Comparison of ENCODE assay signal across 8 cellular contexts in genomic region chr15:50315814-50316630, GRCh38. TPM values are rescaled to one million over a fixed set of nuclear protein-coding genes. Genes with fewer than 3 reads are reported as not detected.
DNase-seq lines count a peak whose midpoint lies in the region; ATAC-seq and TF ChIP-seq lines count a peak whose summit lies in the region.

No MANE protein-coding gene starts in this region.

- POLR2A ChIA-PET in WTC11 (lab: Charles Lee) = no interaction called here

- CTCF ChIA-PET in WTC11 (lab: Charles Lee) = interaction anchor here (0.5 to 2.4 kb wide), 44 partner anchors 9 to 1146 kb away, joined by 3 to 43 read pairs (median 4); partner anchors contain the start of genes GABPB1, GALK2 and SLC27A2

- H3K4me3 ChIP-seq in hepatocyte (no peak overlapping the region), thoracic aorta (no peak overlapping the region)

- H3K27me3 ChIP-seq in hepatocyte (no peaks in the 10 kb centered on the region), thoracic aorta (replicated peaks; ENCODE audit: insufficient read depth) (no peaks in the 10 kb centered on the region)

- no peaks in the 10 kb centered on the region for H4K20me1 ChIP-seq in hepatocyte (ENCODE audit: insufficient read depth, poor library complexity, severe bottlenecking)

- DNase-seq in natural killer cell = no peak
- DNase-seq in natural killer cell treated with Interleukin-12 subunit alpha and Interleukin-12 subunit beta and Interleukin-15 and Interleukin-18, amount 100 ng/mL, for 72 hours (ENCODE audit: low spot score) = no peak
- DNase-seq in NCI-H1092 (lab: John Stamatoyannopoulos, UW) = peak; percentile 0
- DNase-seq in WTC11 (ENCODE audit: low spot score) = no peak
- DNase-seq in hepatocyte (ENCODE audit: low spot score) = peak; percentile 52
- DNase-seq in thoracic aorta (ENCODE audit: low spot score) = no peak
- DNase-seq in C1 segment of cervical spinal cord (lab: John Stamatoyannopoulos, UW) = no peak
- no peak for DNase-seq in activated naive CD8-positive, alpha-beta T cell treated with anti-CD3 and anti-CD28 coated beads, Interleukin-2, amount 50 U/mL, for 24 hours

- H3K4me2 ChIP-seq in hepatocyte = no peak overlapping the region

- H3K79me2 ChIP-seq in hepatocyte = peaks cover 26% of the 10 kb centered on the region

- 57% methylated on average over 4 of the region's 4 CpGs for WGBS in hepatocyte (ENCODE audit: low lambda C conversion rate, missing lambda C conversion rate)

- no peaks in the 10 kb centered on the region for H3K36me3 Mint-ChIP-seq in natural killer cell
- no peaks in the 10 kb centered on the region for H3K36me3 Mint-ChIP-seq in natural killer cell treated with Interleukin-12 subunit alpha and Interleukin-12 subunit beta and Interleukin-15 and Interleukin-18, amount 100 ng/mL, for 72 hours
- H3K36me3 Mint-ChIP-seq in WTC11 = no peaks in the 10 kb centered on the region
- H3K36me3 Mint-ChIP-seq in activated naive CD8-positive, alpha-beta T cell treated with anti-CD3 and anti-CD28 coated beads, Interleukin-2, amount 50 U/mL, for 24 hours (ENCODE audit: low read depth) = peaks cover 3% of the 10 kb centered on the region

- H2AFZ ChIP-seq in hepatocyte = no peak overlapping the region

- TF ChIP-seq CTCF in natural killer cell (IDR thresholded peaks at IDR 0.05) = peak; percentile 80
- TF ChIP-seq CTCF in WTC11 (IDR thresholded peaks at IDR 0.05) = peak; percentile 21; the same call in 1 of the 2 replicates
- peak; percentile 82 for TF ChIP-seq CTCF in hepatocyte (IDR thresholded peaks at IDR 0.05; ENCODE audit: poor library complexity)
- TF ChIP-seq CTCF in thoracic aorta (IDR thresholded peaks at IDR 0.05) = peak; percentile 51

- H3K36me3 ChIP-seq in hepatocyte (replicated peaks; ENCODE audit: insufficient read depth, low read depth) = no peaks in the 10 kb centered on the region
- no peaks in the 10 kb centered on the region for H3K36me3 ChIP-seq in thoracic aorta

- intact Hi-C loops in natural killer cell (cut with micrococcal nuclease) = loop anchor here (1.0 kb wide), 1 partner anchor 134 kb away; the partner anchor contains the start of gene SLC27A2

- H3K27ac Mint-ChIP-seq in natural killer cell (no peak overlapping the region), WTC11 (no peak overlapping the region)
- H3K27ac Mint-ChIP-seq in natural killer cell treated with Interleukin-12 subunit alpha and Interleukin-12 subunit beta and Interleukin-15 and Interleukin-18, amount 100 ng/mL, for 72 hours = no peak overlapping the region
- H3K27ac Mint-ChIP-seq in activated naive CD8-positive, alpha-beta T cell treated with anti-CD3 and anti-CD28 coated beads, Interleukin-2, amount 50 U/mL, for 24 hours = no peak overlapping the region

- H3K4me3 Mint-ChIP-seq in natural killer cell (no peak overlapping the region), WTC11 (no peak overlapping the region)
- no peak overlapping the region for H3K4me3 Mint-ChIP-seq in natural killer cell treated with Interleukin-12 subunit alpha and Interleukin-12 subunit beta and Interleukin-15 and Interleukin-18, amount 100 ng/mL, for 72 hours
- H3K4me3 Mint-ChIP-seq in activated naive CD8-positive, alpha-beta T cell treated with anti-CD3 and anti-CD28 coated beads, Interleukin-2, amount 50 U/mL, for 24 hours = no peak overlapping the region

- no peaks in the 10 kb centered on the region for H3K4me1 ChIP-seq in hepatocyte (ENCODE audit: insufficient read depth)
- H3K4me1 ChIP-seq in thoracic aorta (ENCODE audit: control insufficient read depth in 1 of 2, low read depth in 2 of 2) = no peaks in the 10 kb centered on the region

- no peak overlapping the region for H3K27ac ChIP-seq in hepatocyte
- H3K27ac ChIP-seq in thoracic aorta = no peak overlapping the region

- H3K4me1 Mint-ChIP-seq in natural killer cell = peaks cover 13 to 21% of the 10 kb centered on the region in 2 donors
- H3K4me1 Mint-ChIP-seq in natural killer cell treated with Interleukin-12 subunit alpha and Interleukin-12 subunit beta and Interleukin-15 and Interleukin-18, amount 100 ng/mL, for 72 hours (ENCODE audit: low read depth in 2 of 2) = peaks cover 20 to 24% of the 10 kb centered on the region in 2 donors
- H3K4me1 Mint-ChIP-seq in WTC11 = no peaks in the 10 kb centered on the region
- peaks cover 25% of the 10 kb centered on the region for H3K4me1 Mint-ChIP-seq in activated naive CD8-positive, alpha-beta T cell treated with anti-CD3 and anti-CD28 coated beads, Interleukin-2, amount 50 U/mL, for 24 hours

- ATAC-seq in natural killer cell (peak; percentile 63 to 69 (median 65)), WTC11 (no peak; the same call in 1 of the 2 replicates), thoracic aorta (ENCODE audit: insufficient number of reproducible peaks, low FRiP score, low read depth) (no peak)
- no peak for ATAC-seq in natural killer cell treated with Interleukin-12 subunit alpha and Interleukin-12 subunit beta and Interleukin-15 and Interleukin-18, amount 100 ng/mL, for 72 hours
- no peak for ATAC-seq in activated naive CD8-positive, alpha-beta T cell treated with anti-CD3 and anti-CD28 coated beads, Interleukin-2, amount 50 U/mL, for 24 hours

- no peaks in the 10 kb centered on the region for H3K9me2 ChIP-seq in hepatocyte (replicated peaks; ENCODE audit: insufficient read depth)

- H3K9me3 ChIP-seq in hepatocyte (ENCODE audit: low read depth) (no peaks in the 10 kb centered on the region), thoracic aorta (no peaks in the 10 kb centered on the region)

- H3K27me3 Mint-ChIP-seq in natural killer cell (ENCODE audit: low read depth in 2 of 2) = no peaks in the 10 kb centered on the region
- H3K27me3 Mint-ChIP-seq in natural killer cell treated with Interleukin-12 subunit alpha and Interleukin-12 subunit beta and Interleukin-15 and Interleukin-18, amount 100 ng/mL, for 72 hours = no peaks in the 10 kb centered on the region
- no peaks in the 10 kb centered on the region for H3K27me3 Mint-ChIP-seq in WTC11 (ENCODE audit: low read depth)
- H3K27me3 Mint-ChIP-seq in activated naive CD8-positive, alpha-beta T cell treated with anti-CD3 and anti-CD28 coated beads, Interleukin-2, amount 50 U/mL, for 24 hours = no peaks in the 10 kb centered on the region

- H3K9me3 Mint-ChIP-seq in natural killer cell (no peaks in the 10 kb centered on the region), WTC11 (no peaks in the 10 kb centered on the region)
- no peaks in the 10 kb centered on the region for H3K9me3 Mint-ChIP-seq in natural killer cell treated with Interleukin-12 subunit alpha and Interleukin-12 subunit beta and Interleukin-15 and Interleukin-18, amount 100 ng/mL, for 72 hours
- no peaks in the 10 kb centered on the region for H3K9me3 Mint-ChIP-seq in activated naive CD8-positive, alpha-beta T cell treated with anti-CD3 and anti-CD28 coated beads, Interleukin-2, amount 50 U/mL, for 24 hours

TF ChIP-seq in WTC11, 78 proteins besides CTCF, POLR2A, EP300 and RAD21 (continues in another document):
- TF ChIP-seq AR (CRISPR knock-in tag; IDR thresholded peaks at IDR 0.05) (no peak), ATF2 (CRISPR knock-in tag; IDR thresholded peaks at IDR 0.05; ENCODE audit: borderline replicate concordance, low read depth) (no peak), RELA (CRISPR knock-in tag; IDR thresholded peaks at IDR 0.05; ENCODE audit: borderline replicate concordance) (no peak)

RNA-seq across cellular contexts. Expression of gene GABPB1, which starts 39.0 kb away (rescaled TPM):
- 10 to 100 TPM; 20.8 to 30.8 (median 26.3) TPM for total RNA-seq in natural killer cell
- total RNA-seq in natural killer cell treated with Interleukin-12 subunit alpha and Interleukin-12 subunit beta and Interleukin-15 and Interleukin-18, amount 100 ng/mL, for 72 hours = 10 to 100 TPM; 43.2 to 45.1 TPM
- 23.3 to 28.9 TPM (median 25.0 TPM) in 3 replicates for total RNA-seq in WTC11 (2021)
- total RNA-seq in hepatocyte = 35.7 and 38.7 TPM in 2 replicates
- polyA plus RNA-seq in hepatocyte = 18.2 and 23.3 TPM in 2 replicates
- total RNA-seq in thoracic aorta = 10 to 100 TPM; 13.0 to 27.8 TPM

RNA-seq across cellular contexts. Expression of gene HDC, which starts 50.5 kb away (rescaled TPM):
- total RNA-seq in natural killer cell (100 to 1,000 TPM in 1 of 3 donors, 1 to 10 TPM in 1, under 1 TPM in 1; 0.14 to 494 (median 9.5) TPM), WTC11 (2021) (not detected in 3 replicates), hepatocyte (0.44 TPM in 1 of 2 replicates, not detected in the other), thoracic aorta (1 to 10 TPM; 4.0 to 8.3 TPM)
- total RNA-seq in natural killer cell treated with Interleukin-12 subunit alpha and Interleukin-12 subunit beta and Interleukin-15 and Interleukin-18, amount 100 ng/mL, for 72 hours = 10 to 100 TPM in 1 of 2 donors, not detected in 1; 93.2 TPM
- not detected in 2 replicates for polyA plus RNA-seq in hepatocyte

Comparison
In these comparisons a context has a peak if more than half of its experiments do, and no peak if none do; other contexts are left out.
1. ATAC-seq: peak in natural killer cell (3 of 3); none in natural killer cell treated with Interleukin-12 subunit alpha and Interleukin-12 subunit beta and Interleukin-15 and Interleukin-18, amount 100 ng/mL, for 72 hours (0 of 2), WTC11 (single experiment), thoracic aorta (single experiment) and activated naive CD8-positive, alpha-beta T cell treated with anti-CD3 and anti-CD28 coated beads, Interleukin-2, amount 50 U/mL, for 24 hours (single experiment).
2. DNase-seq: peak in NCI-H1092 (single experiment) and hepatocyte (single experiment); none in natural killer cell (single experiment), natural killer cell treated with Interleukin-12 subunit alpha and Interleukin-12 subunit beta and Interleukin-15 and Interleukin-18, amount 100 ng/mL, for 72 hours (single experiment), WTC11 (single experiment), thoracic aorta (single experiment), C1 segment of cervical spinal cord (0 of 14) and activated naive CD8-positive, alpha-beta T cell treated with anti-CD3 and anti-CD28 coated beads, Interleukin-2, amount 50 U/mL, for 24 hours (single experiment).
3. CTCF ChIP-seq: peak in every context shown above with its lines; median percentile 82 in hepatocyte; 80 in natural killer cell; 51 in thoracic aorta; 21 in WTC11.